ENCODE assay signal across 1 cellular context in genomic region chr4:127782025-127782274, GRCh38.
A peak's percentile ranks its signal among the peaks of the same experiment; 100 is the strongest.
TF ChIP-seq lines count a peak whose summit lies in the region.

No MANE protein-coding gene starts in this region.

TF ChIP-seq in HepG2, 621 proteins besides CTCF, POLR2A, EP300 and RAD21 (continued from another document):
- TF ChIP-seq PRDM15 (CRISPR knock-in tag; IDR thresholded peaks at IDR 0.05), result peak; percentile 87
- no peak for TF ChIP-seq NONO (IDR thresholded peaks at IDR 0.05)
- TF ChIP-seq NONO (CRISPR knock-in tag; conservative IDR thresholded peaks at IDR 0.05), result peak; percentile 30; the same call in 1 of the 2 replicates
- TF ChIP-seq KLF13 (CRISPR knock-in tag; IDR thresholded peaks at IDR 0.05), result no peak
- TF ChIP-seq ZNF441 (CRISPR knock-in tag; IDR thresholded peaks at IDR 0.05; ENCODE audit: borderline replicate concordance), result peak; percentile 99
- peak; percentile 61; the same call in 1 of the 2 replicates for TF ChIP-seq ZNF770 (CRISPR knock-in tag; IDR thresholded peaks at IDR 0.05)
- TF ChIP-seq ZFP36 (IDR thresholded peaks at IDR 0.05; ENCODE audit: borderline replicate concordance, low read depth, low read length, partially characterized antibody), result no peak
- TF ChIP-seq ELF3 (CRISPR knock-in tag; IDR thresholded peaks at IDR 0.05), result 0 out of 2 replicates have a peak, but pooled peaks have one; percentile 14
- TF ChIP-seq ZNF263 (CRISPR knock-in tag; IDR thresholded peaks at IDR 0.05), result no peak
- TF ChIP-seq MED8 (CRISPR knock-in tag; IDR thresholded peaks at IDR 0.05; ENCODE audit: insufficient replicate concordance), result peak; percentile 28
- TF ChIP-seq HOXA5 (CRISPR knock-in tag; IDR thresholded peaks at IDR 0.05), result no peak
- TF ChIP-seq MXD1 (CRISPR knock-in tag; IDR thresholded peaks at IDR 0.05), result no peak
- no peak for TF ChIP-seq TMF1 (CRISPR knock-in tag; IDR thresholded peaks at IDR 0.05; ENCODE audit: low read depth)
